ENCODE assay signal across 21 cellular contexts in the genomic region with DNA sequence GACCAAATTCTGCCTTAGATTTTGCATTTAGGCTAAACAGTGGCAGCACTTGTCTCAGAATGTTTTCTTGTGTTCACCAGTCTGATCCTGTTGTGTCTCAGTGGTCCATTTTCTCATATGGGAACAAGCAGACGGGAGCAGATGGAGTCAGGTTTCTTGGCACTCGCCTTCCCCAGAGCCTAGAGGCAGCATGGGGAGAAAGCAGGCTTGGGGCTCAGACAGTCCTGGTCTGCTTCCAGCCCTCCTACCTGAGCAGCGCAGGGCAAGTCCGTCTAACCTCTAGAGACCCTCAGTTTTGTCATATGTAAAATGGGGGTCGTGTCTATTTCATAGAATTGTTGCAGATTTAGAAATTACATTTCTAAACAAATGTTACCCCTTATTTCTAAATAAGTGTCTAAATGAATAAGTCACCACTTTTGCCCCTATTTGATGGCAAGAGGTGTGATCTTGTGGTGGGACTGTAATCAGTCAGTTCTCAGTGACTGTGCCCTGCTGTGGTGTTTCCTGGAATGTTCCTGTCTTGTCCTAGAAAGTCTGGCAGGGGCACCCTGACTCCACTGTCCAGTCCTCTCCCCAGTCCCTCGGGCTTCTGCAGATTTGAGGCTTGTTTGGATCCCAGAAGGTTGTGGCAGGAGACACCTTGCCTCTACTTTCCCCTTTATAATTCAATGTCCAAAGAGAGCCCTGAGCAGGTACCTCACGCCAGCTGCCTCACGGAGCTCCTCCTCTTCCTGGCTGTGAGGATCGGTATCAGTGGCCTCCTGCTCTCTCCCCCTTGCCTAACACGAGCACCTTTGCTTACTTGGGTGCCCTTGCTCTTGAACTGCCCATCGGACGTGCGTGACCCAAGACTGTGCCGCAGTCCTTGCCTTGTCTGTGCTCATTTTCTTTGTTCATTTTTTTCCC. TPM values are rescaled to one million over a fixed set of nuclear protein-coding genes. Genes with fewer than 3 reads are reported as not detected.
DNase-seq lines count a peak whose midpoint lies in the region; ATAC-seq and TF ChIP-seq lines count a peak whose summit lies in the region.
"Had no signal": no experiment of that assay in that cellular context is flagged by ENCODE, and none has a peak within 500 bp of the region (broad histone marks: within the 10 kb centered on the region; RNA-seq: fewer than 3 reads in every experiment).

No MANE protein-coding gene starts in this region.

- H3K27ac Mint-ChIP-seq in activated CD8-positive, alpha-beta T cell treated with anti-CD3 and anti-CD28 coated beads, Interleukin-2, amount 10 ng/mL, durations not matched to agents 7 days and 5 days, result peak overlapping the region; percentile 70
- no peak overlapping the region for H3K27ac Mint-ChIP-seq in activated CD8-positive, alpha-beta T cell treated with anti-CD3 and anti-CD28 coated beads for 36 hours
- H3K27ac Mint-ChIP-seq in glutamatergic neuron (ENCODE audit: unreplicated experiment) (peak overlapping the region; percentile 60), progenitor cell of endocrine pancreas (no peak overlapping the region)
- H3K27ac Mint-ChIP-seq: activated naive CD4-positive, alpha-beta T cell treated with anti-CD3 and anti-CD28 coated beads for 36 hours had no signal

- H3K9me3 Mint-ChIP-seq in activated CD8-positive, alpha-beta T cell treated with anti-CD3 and anti-CD28 coated beads, Interleukin-2, amount 10 ng/mL, durations not matched to agents 7 days and 5 days (ENCODE audit: insufficient read depth), result no peaks in the 10 kb centered on the region
- H3K9me3 Mint-ChIP-seq in activated CD8-positive, alpha-beta T cell treated with anti-CD3 and anti-CD28 coated beads for 36 hours, result no peaks in the 10 kb centered on the region
- H3K9me3 Mint-ChIP-seq in glutamatergic neuron (ENCODE audit: unreplicated experiment), result peaks cover 6% of the 10 kb centered on the region
- no peaks in the 10 kb centered on the region for H3K9me3 Mint-ChIP-seq in progenitor cell of endocrine pancreas (ENCODE audit: low read depth)
- H3K9me3 Mint-ChIP-seq: activated naive CD4-positive, alpha-beta T cell treated with anti-CD3 and anti-CD28 coated beads for 36 hours had no signal

- intact Hi-C loops in activated CD8-positive, alpha-beta T cell treated with anti-CD3 and anti-CD28 coated beads for 36 hours (cut with micrococcal nuclease), result no loop called here
- intact Hi-C loops in posterior vena cava (cut with DNase I), result no loop called here

- peak; percentile 43 for ATAC-seq in activated CD8-positive, alpha-beta T cell treated with anti-CD3 and anti-CD28 coated beads, Interleukin-2, amount 10 ng/mL, durations not matched to agents 7 days and 5 days
- ATAC-seq in activated CD8-positive, alpha-beta T cell treated with anti-CD3 and anti-CD28 coated beads for 36 hours, result no peak
- ATAC-seq in HG02884 (IDR thresholded peaks at IDR 0.05; ENCODE audit: unreplicated experiment), result no peak
- ATAC-seq: sciatic nerve, upper lobe of right lung had no signal

- no peaks in the 10 kb centered on the region for H3K27me3 Mint-ChIP-seq in activated CD8-positive, alpha-beta T cell treated with anti-CD3 and anti-CD28 coated beads, Interleukin-2, amount 10 ng/mL, durations not matched to agents 7 days and 5 days (ENCODE audit: low read depth)
- H3K27me3 Mint-ChIP-seq in activated CD8-positive, alpha-beta T cell treated with anti-CD3 and anti-CD28 coated beads for 36 hours, result no peaks in the 10 kb centered on the region
- peaks cover 9% of the 10 kb centered on the region for H3K27me3 Mint-ChIP-seq in glutamatergic neuron (ENCODE audit: unreplicated experiment)
- no peaks in the 10 kb centered on the region for H3K27me3 Mint-ChIP-seq in progenitor cell of endocrine pancreas

- H3K4me1 Mint-ChIP-seq in activated CD8-positive, alpha-beta T cell treated with anti-CD3 and anti-CD28 coated beads, Interleukin-2, amount 10 ng/mL, durations not matched to agents 7 days and 5 days (ENCODE audit: low read depth), result peaks cover 25% of the 10 kb centered on the region
- peaks cover 2% of the 10 kb centered on the region for H3K4me1 Mint-ChIP-seq in activated CD8-positive, alpha-beta T cell treated with anti-CD3 and anti-CD28 coated beads for 36 hours (ENCODE audit: low read depth)
- H3K4me1 Mint-ChIP-seq in glutamatergic neuron (ENCODE audit: low read depth, unreplicated experiment) (peaks cover 11% of the 10 kb centered on the region), progenitor cell of endocrine pancreas (ENCODE audit: low read depth) (no peaks in the 10 kb centered on the region)

- peaks cover 50% of the 10 kb centered on the region for H3K36me3 Mint-ChIP-seq in activated CD8-positive, alpha-beta T cell treated with anti-CD3 and anti-CD28 coated beads, Interleukin-2, amount 10 ng/mL, durations not matched to agents 7 days and 5 days (ENCODE audit: low read depth)
- H3K36me3 Mint-ChIP-seq in activated CD8-positive, alpha-beta T cell treated with anti-CD3 and anti-CD28 coated beads for 36 hours (ENCODE audit: low read depth), result peaks cover 29% of the 10 kb centered on the region
- H3K36me3 Mint-ChIP-seq in glutamatergic neuron (ENCODE audit: unreplicated experiment) (peaks cover 3% of the 10 kb centered on the region), progenitor cell of endocrine pancreas (ENCODE audit: insufficient read depth) (peaks cover 21% of the 10 kb centered on the region)

- no peak for TF ChIP-seq CTCF in activated CD8-positive, alpha-beta T cell treated with anti-CD3 and anti-CD28 coated beads for 36 hours (IDR thresholded peaks at IDR 0.05)
- no peak for TF ChIP-seq CTCF in glutamatergic neuron (IDR thresholded peaks at IDR 0.05; ENCODE audit: partially characterized antibody, unreplicated experiment)
- TF ChIP-seq CTCF in progenitor cell of endocrine pancreas (IDR thresholded peaks at IDR 0.05; ENCODE audit: unreplicated experiment), result no peak

- POLR2A ChIA-PET in activated CD8-positive, alpha-beta T cell treated with anti-CD3 and anti-CD28 coated beads, Interleukin-2, amount 10 ng/mL, durations not matched to agents 7 days and 5 days (lab: Charles Lee), result no interaction called here
- POLR2A ChIA-PET in activated CD8-positive, alpha-beta T cell treated with anti-CD3 and anti-CD28 coated beads for 36 hours (lab: Charles Lee), result no interaction called here

- no peak overlapping the region for H3K4me3 Mint-ChIP-seq in activated CD8-positive, alpha-beta T cell treated with anti-CD3 and anti-CD28 coated beads, Interleukin-2, amount 10 ng/mL, durations not matched to agents 7 days and 5 days
- no peak overlapping the region for H3K4me3 Mint-ChIP-seq in activated CD8-positive, alpha-beta T cell treated with anti-CD3 and anti-CD28 coated beads for 36 hours
- peak overlapping the region; percentile 2 for H3K4me3 Mint-ChIP-seq in glutamatergic neuron (ENCODE audit: unreplicated experiment)
- H3K4me3 Mint-ChIP-seq in progenitor cell of endocrine pancreas (ENCODE audit: low read depth), result no peak overlapping the region
- H3K4me3 Mint-ChIP-seq: activated naive CD4-positive, alpha-beta T cell treated with anti-CD3 and anti-CD28 coated beads for 36 hours had no signal

- CTCF ChIA-PET in activated CD8-positive, alpha-beta T cell treated with anti-CD3 and anti-CD28 coated beads, Interleukin-2, amount 10 ng/mL, durations not matched to agents 7 days and 5 days (lab: Charles Lee), result interaction anchor here (0.5 kb wide), 1 partner anchor 115 kb away, joined by 3 read pairs; no protein-coding TSS in a partner anchor
- CTCF ChIA-PET in activated CD8-positive, alpha-beta T cell treated with anti-CD3 and anti-CD28 coated beads for 36 hours (lab: Charles Lee), result no interaction called here

- DNase-seq in activated CD8-positive, alpha-beta T cell treated with anti-CD3 and anti-CD28 coated beads, Interleukin-2, amount 10 ng/mL, durations not matched to agents 7 days and 5 days, result no peak
- no peak for DNase-seq in activated CD8-positive, alpha-beta T cell treated with anti-CD3 and anti-CD28 coated beads for 36 hours
- DNase-seq in NCI-H1694 (lab: John Stamatoyannopoulos, UW), result peak; percentile 15
- no peak for DNase-seq in glutamatergic neuron
- peak; percentile 45 for DNase-seq in posterior vena cava (ENCODE audit: low spot score)
- no peak for DNase-seq in progenitor cell of endocrine pancreas (ENCODE audit: low spot score, unreplicated experiment)
- no peak for DNase-seq in central memory CD4-positive, alpha-beta T cell
- DNase-seq: activated CD4-positive, alpha-beta T cell treated with anti-CD3 and anti-CD28 coated beads, Interleukin-2, amount 50 U/mL, for 4 hours; activated naive CD4-positive, alpha-beta T cell treated with anti-CD3 and anti-CD28 coated beads for 36 hours; effector memory CD4-positive, alpha-beta T cell; GOT3; hypothalamus; islet precursor cell; NCI-H2029; NCI-H510A treated with DMSO at 0.1 percent for 48 hours; NK-92 treated with Interleukin-12 subunit alpha and Interleukin-12 subunit beta, amount 100 ng/mL, for 24 hours; Peyer's patch; upper lobe of right lung had no signal

RNA-seq across cellular contexts. Expression of a gene that starts 28.1 kb away (rescaled TPM):
- total RNA-seq in activated CD8-positive, alpha-beta T cell treated with anti-CD3 and anti-CD28 coated beads, Interleukin-2, amount 10 ng/mL, durations not matched to agents 7 days and 5 days, result 1 to 10 TPM in 1 of 2 experiments, under 1 TPM in 1; 0.83 to 1.0 TPM
- total RNA-seq in activated CD8-positive, alpha-beta T cell treated with anti-CD3 and anti-CD28 coated beads for 36 hours, result under 1 TPM; 0.43 TPM
- total RNA-seq in glutamatergic neuron (ENCODE audit: unreplicated experiment) (2.6 TPM), posterior vena cava (1 to 10 TPM in 1 of 2 donors, under 1 TPM in 1; 0.71 to 1.1 TPM), progenitor cell of endocrine pancreas (2.1 and 2.4 TPM in 2 replicates)
- total RNA-seq: ascending aorta had no signal

Comparison
In these comparisons a context has a peak if more than half of its experiments do, and no peak if none do; other contexts are left out.
1. H3K27ac Mint-ChIP-seq: peak in activated CD8-positive, alpha-beta T cell treated with anti-CD3 and anti-CD28 coated beads, Interleukin-2, amount 10 ng/mL, durations not matched to agents 7 days and 5 days (single experiment) and glutamatergic neuron (single experiment); none in activated CD8-positive, alpha-beta T cell treated with anti-CD3 and anti-CD28 coated beads for 36 hours (single experiment) and progenitor cell of endocrine pancreas (single experiment).
2. DNase-seq: peak in NCI-H1694 (single experiment) and posterior vena cava (single experiment); none in activated CD8-positive, alpha-beta T cell treated with anti-CD3 and anti-CD28 coated beads, Interleukin-2, amount 10 ng/mL, durations not matched to agents 7 days and 5 days (single experiment), activated CD8-positive, alpha-beta T cell treated with anti-CD3 and anti-CD28 coated beads for 36 hours (single experiment), glutamatergic neuron (single experiment), progenitor cell of endocrine pancreas (single experiment) and central memory CD4-positive, alpha-beta T cell (single experiment).